8 cellular contexts compared by ENCODE assay signal in the genomic region with DNA sequence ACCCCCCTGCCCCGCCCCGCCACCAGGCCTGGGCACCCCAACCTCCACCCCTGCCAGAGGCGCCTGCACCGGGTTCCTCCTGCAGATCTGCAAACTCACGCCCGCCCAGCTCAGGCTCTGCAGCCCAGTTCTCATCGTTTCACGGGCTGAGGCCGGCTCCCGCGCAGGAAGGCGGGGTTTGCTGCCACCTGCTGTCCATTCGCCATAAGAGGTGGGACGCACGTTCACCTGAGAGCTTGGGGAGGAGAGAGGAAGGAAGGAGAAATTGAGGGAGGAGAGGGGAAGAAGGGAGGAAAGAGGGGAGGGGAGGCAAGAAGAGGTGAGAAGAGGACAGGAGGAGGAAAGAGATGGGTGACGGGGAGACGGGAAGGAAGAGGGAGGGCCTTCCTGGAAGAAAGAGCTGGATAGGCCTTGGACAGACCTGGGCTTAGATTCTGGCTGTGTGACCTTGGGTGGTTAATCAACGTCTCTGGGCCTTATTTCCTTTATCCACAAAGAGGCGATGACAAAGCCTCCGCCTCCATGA.
A peak's percentile ranks its signal among the peaks of the same experiment; 100 is the strongest.
DNase-seq lines count a peak whose midpoint lies in the region; ATAC-seq and TF ChIP-seq lines count a peak whose summit lies in the region.

No MANE protein-coding gene starts in this region.

- peaks cover 6% of the 10 kb centered on the region for H3K27me3 ChIP-seq in lung (ENCODE audit: control insufficient read depth, insufficient read depth)

- no peaks in the 10 kb centered on the region for H3K36me3 ChIP-seq in lung (ENCODE audit: control insufficient read depth in 2 of 2, insufficient read depth in 2 of 2, low read length in 2 of 2)

- no peak overlapping the region for H3K4me3 Mint-ChIP-seq in activated CD4-positive, alpha-beta T cell treated with anti-CD3 and anti-CD28 coated beads, Interleukin-2, amount 10 ng/mL, durations not matched to agents 7 days and 5 days

- WGBS in lung, 2 donors = 6 to 9% methylated on average over 19 to 20 of the region's 20 CpGs

- peaks cover 4% of the 10 kb centered on the region for H3K36me3 Mint-ChIP-seq in activated CD4-positive, alpha-beta T cell treated with anti-CD3 and anti-CD28 coated beads, Interleukin-2, amount 10 ng/mL, durations not matched to agents 7 days and 5 days (ENCODE audit: low read depth)

- no peak overlapping the region for H3K27ac ChIP-seq in coronary artery
- H3K27ac ChIP-seq in lung (ENCODE audit: low read depth in 1 of 2, low read length in 1 of 2) = no peak overlapping the region

- no peaks in the 10 kb centered on the region for H3K4me1 ChIP-seq in lung (ENCODE audit: control insufficient read depth in 2 of 2, insufficient read depth in 2 of 2, low read length in 2 of 2)

- H3K27me3 Mint-ChIP-seq in activated CD4-positive, alpha-beta T cell treated with anti-CD3 and anti-CD28 coated beads, Interleukin-2, amount 10 ng/mL, durations not matched to agents 7 days and 5 days = peaks cover 38% of the 10 kb centered on the region

- H3K27ac Mint-ChIP-seq in activated CD4-positive, alpha-beta T cell treated with anti-CD3 and anti-CD28 coated beads, Interleukin-2, amount 10 ng/mL, durations not matched to agents 7 days and 5 days = no peak overlapping the region

- peak; percentile 58 for ATAC-seq in lung (ENCODE audit: insufficient read depth, low FRiP score)
- ATAC-seq in GM21381 (IDR thresholded peaks at IDR 0.05; ENCODE audit: unreplicated experiment) = no peak

- peak; percentile 54 for TF ChIP-seq CTCF in AG10803 (conservative IDR thresholded peaks at IDR 0.05; ENCODE audit: low read length)
- TF ChIP-seq CTCF in coronary artery (IDR thresholded peaks at IDR 0.05) = peak; percentile 36
- TF ChIP-seq CTCF in lung (IDR thresholded peaks at IDR 0.05; ENCODE audit: control extremely low read depth, extremely low read depth) = peak; percentile 60

- H3K4me3 ChIP-seq in AG10803 (ENCODE audit: low read length) (no peak overlapping the region), coronary artery (no peak overlapping the region), lung (no peak overlapping the region)

- POLR2A ChIA-PET in activated CD4-positive, alpha-beta T cell treated with anti-CD3 and anti-CD28 coated beads, Interleukin-2, amount 10 ng/mL, durations not matched to agents 7 days and 5 days (lab: Charles Lee) = no interaction called here

- peaks cover 14% of the 10 kb centered on the region for H3K4me1 Mint-ChIP-seq in activated CD4-positive, alpha-beta T cell treated with anti-CD3 and anti-CD28 coated beads, Interleukin-2, amount 10 ng/mL, durations not matched to agents 7 days and 5 days

- H3K9me3 ChIP-seq in lung (ENCODE audit: control insufficient read depth in 2 of 2, insufficient read depth in 1 of 2, low read length in 1 of 2) = peaks cover 0 to 13% of the 10 kb centered on the region in 2 donors

- DNase-seq in AG10803 (ENCODE audit: low read depth) (peak; percentile 35), GM19238 (ENCODE audit: insufficient read length, low spot score) (peak; percentile 59), NCI-H2196 (lab: John Stamatoyannopoulos, UW; ENCODE audit: unreplicated experiment) (peak; percentile 83), coronary artery (ENCODE audit: low spot score) (peak; percentile 76), lung (ENCODE audit: low spot score) (peak; percentile 69)
- peak; percentile 70 for DNase-seq in activated CD4-positive, alpha-beta T cell treated with anti-CD3 and anti-CD28 coated beads, Interleukin-2, amount 10 ng/mL, durations not matched to agents 7 days and 5 days
- DNase-seq in stimulated activated CD8-positive, alpha-beta memory T cell treated with anti-CD3 and anti-CD28 coated beads, Interleukin-15, amount 100 ng/mL, for 24 hours (ENCODE audit: low read depth) = peak; percentile 38

- CTCF ChIA-PET in activated CD4-positive, alpha-beta T cell treated with anti-CD3 and anti-CD28 coated beads, Interleukin-2, amount 10 ng/mL, durations not matched to agents 7 days and 5 days (lab: Charles Lee) = interaction anchor here (0.7 to 1.2 kb wide), 4 partner anchors 12 to 555 kb away, joined by 3 read pairs; no protein-coding TSS in a partner anchor

- peaks cover 13% of the 10 kb centered on the region for H3K9me3 Mint-ChIP-seq in activated CD4-positive, alpha-beta T cell treated with anti-CD3 and anti-CD28 coated beads, Interleukin-2, amount 10 ng/mL, durations not matched to agents 7 days and 5 days
